In the genomic region with DNA sequence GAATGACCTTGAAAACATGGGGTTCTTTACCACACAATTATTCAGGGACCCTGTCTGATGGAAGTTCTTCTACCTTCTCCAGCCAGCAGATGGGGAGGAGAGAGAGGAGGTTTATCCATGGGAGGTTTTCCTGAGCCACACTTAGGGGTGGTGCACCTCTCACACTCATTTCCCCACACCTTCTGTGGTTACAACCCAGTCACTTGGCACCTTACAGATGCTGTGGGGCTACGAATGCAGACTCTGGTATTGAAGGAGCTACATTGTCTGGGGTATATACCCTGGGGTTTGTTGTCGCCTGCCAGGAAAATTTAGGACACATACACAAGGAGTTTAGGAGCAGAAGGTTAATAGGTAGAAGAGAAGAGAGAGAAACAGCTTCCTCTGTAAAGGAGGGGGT, we compare ENCODE assay signal across 21 cellular contexts.
DNase-seq lines count a peak whose midpoint lies in the region; ATAC-seq lines count a peak whose summit lies in the region.
"Had no signal": no experiment of that assay in that cellular context is flagged by ENCODE, and none has a peak within 500 bp of the region (broad histone marks: within the 10 kb centered on the region; RNA-seq: fewer than 3 reads in every experiment).

No MANE protein-coding gene starts in this region.

- H3K27ac Mint-ChIP-seq in activated CD4-positive, alpha-beta memory T cell treated with anti-CD3 and anti-CD28 coated beads for 36 hours: peak overlapping the region; percentile 69
- no peak overlapping the region for H3K27ac Mint-ChIP-seq in activated CD4-positive, alpha-beta memory T cell treated with anti-CD3 and anti-CD28 coated beads, Interleukin-2, amount 10 ng/mL, durations not matched to agents 7 days and 5 days
- H3K27ac Mint-ChIP-seq in CD8-positive, alpha-beta memory T cell: peak overlapping the region in 7 of 8 donors; percentile 22 to 90 (median 81)
- peak overlapping the region; percentile 32 for H3K27ac Mint-ChIP-seq in central memory CD8-positive, alpha-beta T cell (ENCODE audit: low read depth)

- H3K4ac ChIP-seq in trophoblast cell (ENCODE audit: low read depth, low read length): no peak overlapping the region

- WGBS in trophoblast cell (ENCODE audit: extremely low coverage, insufficient coverage, insufficient read length): no CpG with 5 or more reads among the region's 2 CpGs

- H3K4me2 ChIP-seq in trophoblast cell (ENCODE audit: low read length): no peak overlapping the region
- H3K4me2 ChIP-seq: KMS-11, PC-9 had no signal

- no peak overlapping the region for H4K8ac ChIP-seq in trophoblast cell (ENCODE audit: low read depth, low read length)

- H3K9me3 ChIP-seq in CD8-positive, alpha-beta memory T cell (ENCODE audit: low read length): no peaks in the 10 kb centered on the region
- no peaks in the 10 kb centered on the region for H3K9me3 ChIP-seq in trophoblast cell (ENCODE audit: insufficient read depth, low read depth, low read length)

- H4K91ac ChIP-seq in trophoblast cell (ENCODE audit: low read depth, low read length): no peak overlapping the region

- H3K4me1 Mint-ChIP-seq in activated CD4-positive, alpha-beta memory T cell treated with anti-CD3 and anti-CD28 coated beads for 36 hours (ENCODE audit: low read depth): peaks cover 47% of the 10 kb centered on the region
- H3K4me1 Mint-ChIP-seq in activated CD4-positive, alpha-beta memory T cell treated with anti-CD3 and anti-CD28 coated beads, Interleukin-2, amount 10 ng/mL, durations not matched to agents 7 days and 5 days: peaks cover 42% of the 10 kb centered on the region
- peaks cover 56 to 81% (median 80%) of the 10 kb centered on the region in 3 donors for H3K4me1 Mint-ChIP-seq in CD8-positive, alpha-beta memory T cell
- peaks cover 63% of the 10 kb centered on the region for H3K4me1 Mint-ChIP-seq in central memory CD8-positive, alpha-beta T cell

- H2BK120ac ChIP-seq in trophoblast cell (ENCODE audit: insufficient read depth, low read length, poor library complexity): no peak overlapping the region

- H2BK5ac ChIP-seq in trophoblast cell (ENCODE audit: low read depth, low read length, poor library complexity): no peak overlapping the region

- H2AFZ ChIP-seq in trophoblast cell (ENCODE audit: insufficient read depth, low read length, poor library complexity): no peak overlapping the region
- H2AFZ ChIP-seq: PC-9 had no signal

- H3K27ac ChIP-seq in CD8-positive, alpha-beta memory T cell (ENCODE audit: low read depth, low read length): no peak overlapping the region
- H3K27ac ChIP-seq in trophoblast cell (ENCODE audit: low read depth, low read length): no peak overlapping the region
- H3K27ac ChIP-seq: BLaER1 treated with 17β-estradiol and CSF1 and Interleukin-3, amounts not matched to agents 10 nM and 100 nM; KMS-11; PC-9 had no signal

- no peak overlapping the region for H3K18ac ChIP-seq in trophoblast cell (ENCODE audit: low read length)

- CTCF ChIA-PET in activated CD4-positive, alpha-beta memory T cell treated with anti-CD3 and anti-CD28 coated beads for 36 hours (lab: Charles Lee): interaction anchor here (1.8 kb wide), 1 partner anchor 11 kb away, joined by 6 read pairs; no protein-coding TSS in a partner anchor
- CTCF ChIA-PET in activated CD4-positive, alpha-beta memory T cell treated with anti-CD3 and anti-CD28 coated beads, Interleukin-2, amount 10 ng/mL, durations not matched to agents 7 days and 5 days (lab: Charles Lee): no interaction called here
- CTCF ChIA-PET in CD8-positive, alpha-beta memory T cell (lab: Charles Lee): interaction anchor here (0.9 kb wide), 2 partner anchors 16 to 152 kb away, joined by 3 to 4 read pairs; no protein-coding TSS in a partner anchor

- H3K23ac ChIP-seq in trophoblast cell (ENCODE audit: low read length): peak overlapping the region; percentile 73

- ATAC-seq in central memory CD8-positive, alpha-beta T cell (replicated peaks; ENCODE audit: extremely low read depth, poor library complexity, severe bottlenecking): no peak
- ATAC-seq in stimulated activated naive CD8-positive, alpha-beta T cell treated with anti-CD3 and anti-CD28 coated beads, Interleukin-15, Interleukin-2, amounts not matched to agents 100 U/mL and 50 U/mL, for 24 hours: no peak

- H3K79me2 ChIP-seq in trophoblast cell (ENCODE audit: control insufficient read depth, insufficient read depth, low read length, poor library complexity): no peaks in the 10 kb centered on the region

- no peaks in the 10 kb centered on the region for H3K79me1 ChIP-seq in trophoblast cell (ENCODE audit: low read length)

- peaks cover 9% of the 10 kb centered on the region for H3K36me3 Mint-ChIP-seq in activated CD4-positive, alpha-beta memory T cell treated with anti-CD3 and anti-CD28 coated beads for 36 hours
- peaks cover 43% of the 10 kb centered on the region for H3K36me3 Mint-ChIP-seq in activated CD4-positive, alpha-beta memory T cell treated with anti-CD3 and anti-CD28 coated beads, Interleukin-2, amount 10 ng/mL, durations not matched to agents 7 days and 5 days (ENCODE audit: low read depth)
- H3K36me3 Mint-ChIP-seq in CD8-positive, alpha-beta memory T cell: peaks cover 0 to 37% (median 14%) of the 10 kb centered on the region in 3 donors
- H3K36me3 Mint-ChIP-seq in central memory CD8-positive, alpha-beta T cell (ENCODE audit: insufficient read depth): peaks cover 14% of the 10 kb centered on the region

- H3K36me3 ChIP-seq in CD8-positive, alpha-beta memory T cell (ENCODE audit: insufficient read depth, low read length): no peaks in the 10 kb centered on the region
- H3K36me3 ChIP-seq in trophoblast cell (ENCODE audit: control insufficient read depth in 1 of 2, insufficient read depth in 2 of 2, low read length in 2 of 2): no peaks in the 10 kb centered on the region

- H4K12ac ChIP-seq in trophoblast cell (ENCODE audit: low read depth, low read length): no peak overlapping the region

- no peak overlapping the region for H3K4me3 Mint-ChIP-seq in activated CD4-positive, alpha-beta memory T cell treated with anti-CD3 and anti-CD28 coated beads for 36 hours
- no peak overlapping the region for H3K4me3 Mint-ChIP-seq in activated CD4-positive, alpha-beta memory T cell treated with anti-CD3 and anti-CD28 coated beads, Interleukin-2, amount 10 ng/mL, durations not matched to agents 7 days and 5 days
- peak overlapping the region in 1 of 7 donors; percentile 73 for H3K4me3 Mint-ChIP-seq in CD8-positive, alpha-beta memory T cell
- no peak overlapping the region for H3K4me3 Mint-ChIP-seq in central memory CD8-positive, alpha-beta T cell

- no peak overlapping the region for H2BK12ac ChIP-seq in trophoblast cell (ENCODE audit: low read length)

- no peaks in the 10 kb centered on the region for H3K27me3 Mint-ChIP-seq in activated CD4-positive, alpha-beta memory T cell treated with anti-CD3 and anti-CD28 coated beads for 36 hours
- no peaks in the 10 kb centered on the region for H3K27me3 Mint-ChIP-seq in activated CD4-positive, alpha-beta memory T cell treated with anti-CD3 and anti-CD28 coated beads, Interleukin-2, amount 10 ng/mL, durations not matched to agents 7 days and 5 days
- peaks cover 0 to 3% of the 10 kb centered on the region in 2 donors for H3K27me3 Mint-ChIP-seq in CD8-positive, alpha-beta memory T cell
- H3K27me3 Mint-ChIP-seq in central memory CD8-positive, alpha-beta T cell: no peaks in the 10 kb centered on the region

- H3K9me3 Mint-ChIP-seq in activated CD4-positive, alpha-beta memory T cell treated with anti-CD3 and anti-CD28 coated beads for 36 hours: no peaks in the 10 kb centered on the region
- no peaks in the 10 kb centered on the region for H3K9me3 Mint-ChIP-seq in activated CD4-positive, alpha-beta memory T cell treated with anti-CD3 and anti-CD28 coated beads, Interleukin-2, amount 10 ng/mL, durations not matched to agents 7 days and 5 days
- no peaks in the 10 kb centered on the region for H3K9me3 Mint-ChIP-seq in CD8-positive, alpha-beta memory T cell
- H3K9me3 Mint-ChIP-seq in central memory CD8-positive, alpha-beta T cell: no peaks in the 10 kb centered on the region

- H3K9ac ChIP-seq in trophoblast cell (ENCODE audit: low read length): no peak overlapping the region
- H3K9ac ChIP-seq: BLaER1 treated with 17β-estradiol and CSF1 and Interleukin-3, amounts not matched to agents 10 nM and 100 nM; KMS-11 had no signal

- H3K14ac ChIP-seq in trophoblast cell (ENCODE audit: low read length): no peak overlapping the region

- H3K4me3 ChIP-seq in CD8-positive, alpha-beta memory T cell (ENCODE audit: low read length): no peak overlapping the region
- H3K4me3 ChIP-seq in trophoblast cell (ENCODE audit: low read depth, low read length): no peak overlapping the region
- H3K4me3 ChIP-seq: BLaER1 treated with 17β-estradiol and CSF1 and Interleukin-3, amounts not matched to agents 10 nM and 100 nM; PC-9 had no signal

- H3K4me1 ChIP-seq in CD8-positive, alpha-beta memory T cell (ENCODE audit: insufficient read depth, low read length): peaks cover 12% of the 10 kb centered on the region
- peaks cover 0 to 2% of the 10 kb centered on the region in 2 experiments for H3K4me1 ChIP-seq in trophoblast cell (ENCODE audit: control insufficient read depth in 1 of 2, insufficient read depth in 2 of 2, low read length in 2 of 2)

- no peak overlapping the region for H2AK5ac ChIP-seq in trophoblast cell (ENCODE audit: low read length)

- intact Hi-C loops in activated CD4-positive, alpha-beta memory T cell treated with anti-CD3 and anti-CD28 coated beads for 36 hours (cut with micrococcal nuclease): no loop called here

- no peaks in the 10 kb centered on the region for H3K27me3 ChIP-seq in CD8-positive, alpha-beta memory T cell (ENCODE audit: insufficient read depth, low read length, poor library complexity, severe bottlenecking)
- H3K27me3 ChIP-seq in trophoblast cell (ENCODE audit: insufficient read depth, low read length): no peaks in the 10 kb centered on the region
- H3K27me3 ChIP-seq: BLaER1 treated with 17β-estradiol and CSF1 and Interleukin-3, amounts not matched to agents 10 nM and 100 nM had no signal

- peak; percentile 16 for DNase-seq in activated CD4-positive, alpha-beta memory T cell treated with anti-CD3 and anti-CD28 coated beads for 36 hours
- DNase-seq in activated CD4-positive, alpha-beta memory T cell treated with anti-CD3 and anti-CD28 coated beads, Interleukin-2, amount 10 ng/mL, durations not matched to agents 7 days and 5 days: no peak
- no peak for DNase-seq in CD8-positive, alpha-beta memory T cell
- no peak for DNase-seq in central memory CD8-positive, alpha-beta T cell (ENCODE audit: low spot score in 2 of 2)
- no peak for DNase-seq in trophoblast cell
- no peak for DNase-seq in hypothalamus (lab: John Stamatoyannopoulos, UW)
- DNase-seq in stimulated activated naive CD8-positive, alpha-beta T cell treated with anti-CD3 and anti-CD28 coated beads, Interleukin-15, Interleukin-2, amounts not matched to agents 100 U/mL and 50 U/mL, for 24 hours: no peak
- DNase-seq: 8988T, DMS79, GOT3, HCEC 1CT, MV-4-11, NCI-H1105 treated with DMSO at 0.1 percent for 48 hours, NCI-H2029 treated with DMSO at 0.1 percent for 48 hours, NCI-H226, NCI-H748 treated with DMSO at 0.1 percent for 48 hours, PC-9, RPMI8226, SHP77 had no signal

- POLR2A ChIA-PET in activated CD4-positive, alpha-beta memory T cell treated with anti-CD3 and anti-CD28 coated beads for 36 hours (lab: Charles Lee): interaction anchor here (1.5 kb wide), 1 partner anchor 153 kb away, joined by 4 read pairs; a partner anchor contains a TSS
- POLR2A ChIA-PET in activated CD4-positive, alpha-beta memory T cell treated with anti-CD3 and anti-CD28 coated beads, Interleukin-2, amount 10 ng/mL, durations not matched to agents 7 days and 5 days (lab: Charles Lee): interaction anchor here (1.1 to 1.3 kb wide), 2 partner anchors 8 to 10 kb away, joined by 3 to 4 read pairs; no protein-coding TSS in a partner anchor
- POLR2A ChIA-PET in CD8-positive, alpha-beta memory T cell (lab: Charles Lee): no interaction called here
